ENCODE assay signal across 8 cellular contexts in the genomic region with DNA sequence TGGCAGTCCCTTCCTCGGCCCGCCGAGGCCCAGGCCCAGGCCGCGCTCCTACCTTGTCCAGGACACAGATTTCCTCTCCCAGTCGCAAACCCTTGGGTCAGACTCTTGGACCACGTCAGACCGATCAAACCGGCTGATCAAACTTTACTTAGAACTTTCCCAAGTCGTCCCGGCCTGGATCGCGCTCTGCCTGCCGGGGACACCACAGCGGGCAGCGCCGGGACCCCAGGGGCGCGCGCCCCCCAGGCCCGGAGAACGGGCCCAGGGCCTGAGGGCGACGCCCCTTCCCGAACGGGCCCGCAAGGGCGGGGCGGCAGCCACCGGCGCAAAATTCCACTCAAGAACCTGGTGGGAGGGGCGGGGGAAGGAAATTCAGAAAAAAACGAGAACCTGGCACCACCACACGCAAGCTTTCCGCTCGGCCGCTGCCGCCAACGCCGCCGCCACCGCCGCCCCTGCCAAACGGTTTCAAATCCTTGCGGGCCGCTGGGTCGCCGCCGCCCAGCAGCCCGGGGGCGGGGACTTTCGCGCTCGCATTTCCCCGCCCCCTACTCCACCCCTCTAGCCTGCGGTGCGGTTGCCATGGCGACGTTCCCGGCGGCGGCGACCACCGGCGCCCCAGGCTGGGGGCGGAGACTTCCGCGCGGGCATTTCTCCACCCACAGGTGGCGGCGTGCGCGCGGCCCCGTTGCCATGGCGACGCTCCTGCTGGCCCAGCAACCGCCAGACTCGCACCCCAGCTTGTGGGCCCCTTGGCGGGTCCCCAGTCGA. TPM values are rescaled to one million over a fixed set of nuclear protein-coding genes. Genes with fewer than 3 reads are reported as not detected.
DNase-seq lines count a peak whose midpoint lies in the region; ATAC-seq lines count a peak whose summit lies in the region.

A gene (minus strand): TSS at position 527 of the 771 bp plus-strand sequence.

- H3K9ac ChIP-seq in endocrine pancreas (ENCODE audit: control insufficient read depth, insufficient read depth, low read length) (peak within 1 kb of the TSS; percentile 34), mesendoderm (ENCODE audit: low read length) (peak within 1 kb of the TSS; percentile 86)

- peak within 1 kb of the TSS; percentile 84 for H3K4me3 Mint-ChIP-seq in activated CD8-positive, alpha-beta memory T cell treated with anti-CD3 and anti-CD28 coated beads, Interleukin-2, amount 10 ng/mL, durations not matched to agents 7 days and 5 days

- no peaks in the 10 kb centered on the region for H3K79me2 ChIP-seq in mesendoderm (ENCODE audit: control insufficient read depth, insufficient read depth, low read length)

- H2BK15ac ChIP-seq in mesendoderm (replicated peaks; ENCODE audit: low read depth): no peak within 1 kb of the TSS

- H3K4me1 ChIP-seq in endocrine pancreas (ENCODE audit: control insufficient read depth, insufficient read depth, low read length) (peaks cover 5% of the 10 kb centered on the region), mesendoderm (ENCODE audit: control insufficient read depth, low read depth, low read length) (no peaks in the 10 kb centered on the region)

- H2BK5ac ChIP-seq in mesendoderm (ENCODE audit: low read length): no peak within 1 kb of the TSS

- peaks cover 12% of the 10 kb centered on the region for H3K4me1 Mint-ChIP-seq in activated CD8-positive, alpha-beta memory T cell treated with anti-CD3 and anti-CD28 coated beads, Interleukin-2, amount 10 ng/mL, durations not matched to agents 7 days and 5 days

- H3K27me3 ChIP-seq in endocrine pancreas (ENCODE audit: control insufficient read depth, insufficient read depth, low read length) (no peaks in the 10 kb centered on the region), mesendoderm (ENCODE audit: insufficient read depth, low read length, poor library complexity) (no peaks in the 10 kb centered on the region)

- H3K4me3 ChIP-seq in endocrine pancreas (ENCODE audit: control insufficient read depth, insufficient read depth, low read length): peak within 1 kb of the TSS; percentile 71
- peak within 1 kb of the TSS; percentile 81 for H3K4me3 ChIP-seq in mesendoderm (ENCODE audit: low read length)

- H3K56ac ChIP-seq in mesendoderm (ENCODE audit: low read length): peak within 1 kb of the TSS; percentile 85

- H3K4ac ChIP-seq in mesendoderm (ENCODE audit: low read depth, low read length): no peak within 1 kb of the TSS

- H3K27ac Mint-ChIP-seq in activated CD8-positive, alpha-beta memory T cell treated with anti-CD3 and anti-CD28 coated beads, Interleukin-2, amount 10 ng/mL, durations not matched to agents 7 days and 5 days: peak within 1 kb of the TSS; percentile 69

- no peak within 1 kb of the TSS for H4K5ac ChIP-seq in mesendoderm (ENCODE audit: low read length)

- WGBS in mesendoderm (ENCODE audit: extremely low coverage, insufficient coverage, low lambda C conversion rate): no CpG with 5 or more reads among the region's 81 CpGs

- peak within 1 kb of the TSS; percentile 76 for H3K4me2 ChIP-seq in mesendoderm (ENCODE audit: low read length)

- H4K8ac ChIP-seq in mesendoderm (ENCODE audit: low read depth, low read length): no peak within 1 kb of the TSS

- H2BK120ac ChIP-seq in mesendoderm (ENCODE audit: low read depth, low read length): no peak within 1 kb of the TSS

- H3K9me3 ChIP-seq in endocrine pancreas (ENCODE audit: control insufficient read depth, low read length): no peaks in the 10 kb centered on the region

- H3K79me1 ChIP-seq in mesendoderm (ENCODE audit: low read length): no peaks in the 10 kb centered on the region

- H3K18ac ChIP-seq in mesendoderm (ENCODE audit: low read length): peak within 1 kb of the TSS; percentile 15

- H3K27me3 Mint-ChIP-seq in activated CD8-positive, alpha-beta memory T cell treated with anti-CD3 and anti-CD28 coated beads, Interleukin-2, amount 10 ng/mL, durations not matched to agents 7 days and 5 days: no peaks in the 10 kb centered on the region

- DNase-seq in A172 (ENCODE audit: low spot score): peak; percentile 50
- peak; percentile 59 for DNase-seq in NCI-H82 treated with DMSO at 0.1 percent for 48 hours (lab: John Stamatoyannopoulos, UW; ENCODE audit: unreplicated experiment)
- peak; percentile 90 for DNase-seq in activated CD8-positive, alpha-beta memory T cell treated with anti-CD3 and anti-CD28 coated beads, Interleukin-2, amount 10 ng/mL, durations not matched to agents 7 days and 5 days
- DNase-seq in mesendoderm: peak; percentile 90
- peak; percentile 90 for DNase-seq in stimulated activated CD8-positive, alpha-beta memory T cell treated with anti-CD3 and anti-CD28 coated beads, Interleukin-12 subunit alpha, Interleukin-12 subunit beta, amount 100 ng/mL, for 4 hours (ENCODE audit: low read depth)

- H3K36me3 ChIP-seq in endocrine pancreas (ENCODE audit: control insufficient read depth, insufficient read depth, low read length): no peaks in the 10 kb centered on the region
- no peaks in the 10 kb centered on the region for H3K36me3 ChIP-seq in mesendoderm (ENCODE audit: control insufficient read depth, insufficient read depth, low read length)

- H3K27ac ChIP-seq in mesendoderm (ENCODE audit: low read depth, low read length): no peak within 1 kb of the TSS

- H3K23ac ChIP-seq in mesendoderm (ENCODE audit: low read length): no peak within 1 kb of the TSS

- no peak within 1 kb of the TSS for H2AK5ac ChIP-seq in mesendoderm (ENCODE audit: low read length)

- CTCF ChIA-PET in activated CD8-positive, alpha-beta memory T cell treated with anti-CD3 and anti-CD28 coated beads, Interleukin-2, amount 10 ng/mL, durations not matched to agents 7 days and 5 days (lab: Charles Lee): interaction anchor here (1.8 kb wide), 1 partner anchor 375 kb away, joined by 4 read pairs; no protein-coding TSS in a partner anchor

- H3K36me3 Mint-ChIP-seq in activated CD8-positive, alpha-beta memory T cell treated with anti-CD3 and anti-CD28 coated beads, Interleukin-2, amount 10 ng/mL, durations not matched to agents 7 days and 5 days: no peaks in the 10 kb centered on the region

- ATAC-seq in GM18909 (IDR thresholded peaks at IDR 0.05; ENCODE audit: poor library complexity, unreplicated experiment) (peak; percentile 73), HG03521 (IDR thresholded peaks at IDR 0.05; ENCODE audit: unreplicated experiment) (peak; percentile 79)
- peak; percentile 86 for ATAC-seq in activated CD8-positive, alpha-beta memory T cell treated with anti-CD3 and anti-CD28 coated beads, Interleukin-2, amount 10 ng/mL, durations not matched to agents 7 days and 5 days

- no peaks in the 10 kb centered on the region for H3K9me3 Mint-ChIP-seq in activated CD8-positive, alpha-beta memory T cell treated with anti-CD3 and anti-CD28 coated beads, Interleukin-2, amount 10 ng/mL, durations not matched to agents 7 days and 5 days (ENCODE audit: low read depth)

RNA-seq across cellular contexts. Expression of the gene that starts here (rescaled TPM):
- 6.7 and 9.6 TPM in 2 replicates for total RNA-seq in A172 (2014; rRNA removed; shearing (Covaris generic))
- total RNA-seq in activated CD8-positive, alpha-beta memory T cell treated with anti-CD3 and anti-CD28 coated beads, Interleukin-2, amount 10 ng/mL, durations not matched to agents 7 days and 5 days: 1 to 10 TPM; 3.1 to 5.0 TPM
- polyA plus RNA-seq in mesendoderm (2013, experiment 1 of 2): 1.9 TPM
- 2.1 TPM for polyA plus RNA-seq in mesendoderm (2013, experiment 2 of 2)
